In the genomic region with DNA sequence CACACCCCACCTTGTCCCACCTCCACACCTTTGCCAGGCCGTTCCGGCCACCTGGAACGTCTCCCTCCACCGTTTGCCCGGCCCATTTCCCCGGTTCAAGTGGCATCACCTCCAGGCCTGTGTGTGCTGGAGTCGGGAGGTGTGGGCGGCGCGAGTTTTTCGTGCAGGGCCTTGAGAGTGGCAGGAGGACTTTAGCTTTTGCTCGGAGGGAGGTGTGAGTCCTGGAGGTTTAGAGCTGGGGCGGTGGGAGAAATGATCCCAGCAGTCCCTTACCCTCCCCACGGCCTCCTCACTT, we compare ENCODE assay signal across 1 cellular context.
TF ChIP-seq lines count a peak whose summit lies in the region.

No MANE protein-coding gene starts in this region.

TF ChIP-seq in endothelial cell of umbilical vein, 7 proteins besides CTCF, POLR2A, EP300 and RAD21:
- TF ChIP-seq POLR2AphosphoS5 (IDR thresholded peaks at IDR 0.05; ENCODE audit: insufficient read depth, low read depth, low read length) (no peak), FOS (IDR thresholded peaks at IDR 0.05; ENCODE audit: borderline replicate concordance, insufficient read depth, low read length) (no peak), JUN (IDR thresholded peaks at IDR 0.05; ENCODE audit: borderline replicate concordance, insufficient read depth, insufficient read length, low read depth) (no peak), MYC (IDR thresholded peaks at IDR 0.05; ENCODE audit: low read depth, low read length) (no peak), GATA2 (IDR thresholded peaks at IDR 0.05; ENCODE audit: insufficient read depth, insufficient read length, low read depth, low read length) (no peak), EZH2 (IDR thresholded peaks at IDR 0.05; ENCODE audit: borderline replicate concordance, low read depth, low read length, severe bottlenecking) (no peak)
- TF ChIP-seq, protein P1, sequence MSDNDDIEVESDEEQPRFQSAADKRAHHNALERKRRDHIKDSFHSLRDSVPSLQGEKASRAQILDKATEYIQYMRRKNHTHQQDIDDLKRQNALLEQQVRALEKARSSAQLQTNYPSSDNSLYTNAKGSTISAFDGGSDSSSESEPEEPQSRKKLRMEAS (IDR thresholded peaks at IDR 0.05; ENCODE audit: insufficient read depth, insufficient read length), result no peak
